Comparison of ENCODE assay signal across 1 cellular context in genomic region chr1:78145105-78145580, GRCh38.
TF ChIP-seq lines count a peak whose summit lies in the region.

No MANE protein-coding gene starts in this region.

TF ChIP-seq in GM23338, 12 proteins besides CTCF, POLR2A, EP300 and RAD21:
- TF ChIP-seq, protein P1, sequence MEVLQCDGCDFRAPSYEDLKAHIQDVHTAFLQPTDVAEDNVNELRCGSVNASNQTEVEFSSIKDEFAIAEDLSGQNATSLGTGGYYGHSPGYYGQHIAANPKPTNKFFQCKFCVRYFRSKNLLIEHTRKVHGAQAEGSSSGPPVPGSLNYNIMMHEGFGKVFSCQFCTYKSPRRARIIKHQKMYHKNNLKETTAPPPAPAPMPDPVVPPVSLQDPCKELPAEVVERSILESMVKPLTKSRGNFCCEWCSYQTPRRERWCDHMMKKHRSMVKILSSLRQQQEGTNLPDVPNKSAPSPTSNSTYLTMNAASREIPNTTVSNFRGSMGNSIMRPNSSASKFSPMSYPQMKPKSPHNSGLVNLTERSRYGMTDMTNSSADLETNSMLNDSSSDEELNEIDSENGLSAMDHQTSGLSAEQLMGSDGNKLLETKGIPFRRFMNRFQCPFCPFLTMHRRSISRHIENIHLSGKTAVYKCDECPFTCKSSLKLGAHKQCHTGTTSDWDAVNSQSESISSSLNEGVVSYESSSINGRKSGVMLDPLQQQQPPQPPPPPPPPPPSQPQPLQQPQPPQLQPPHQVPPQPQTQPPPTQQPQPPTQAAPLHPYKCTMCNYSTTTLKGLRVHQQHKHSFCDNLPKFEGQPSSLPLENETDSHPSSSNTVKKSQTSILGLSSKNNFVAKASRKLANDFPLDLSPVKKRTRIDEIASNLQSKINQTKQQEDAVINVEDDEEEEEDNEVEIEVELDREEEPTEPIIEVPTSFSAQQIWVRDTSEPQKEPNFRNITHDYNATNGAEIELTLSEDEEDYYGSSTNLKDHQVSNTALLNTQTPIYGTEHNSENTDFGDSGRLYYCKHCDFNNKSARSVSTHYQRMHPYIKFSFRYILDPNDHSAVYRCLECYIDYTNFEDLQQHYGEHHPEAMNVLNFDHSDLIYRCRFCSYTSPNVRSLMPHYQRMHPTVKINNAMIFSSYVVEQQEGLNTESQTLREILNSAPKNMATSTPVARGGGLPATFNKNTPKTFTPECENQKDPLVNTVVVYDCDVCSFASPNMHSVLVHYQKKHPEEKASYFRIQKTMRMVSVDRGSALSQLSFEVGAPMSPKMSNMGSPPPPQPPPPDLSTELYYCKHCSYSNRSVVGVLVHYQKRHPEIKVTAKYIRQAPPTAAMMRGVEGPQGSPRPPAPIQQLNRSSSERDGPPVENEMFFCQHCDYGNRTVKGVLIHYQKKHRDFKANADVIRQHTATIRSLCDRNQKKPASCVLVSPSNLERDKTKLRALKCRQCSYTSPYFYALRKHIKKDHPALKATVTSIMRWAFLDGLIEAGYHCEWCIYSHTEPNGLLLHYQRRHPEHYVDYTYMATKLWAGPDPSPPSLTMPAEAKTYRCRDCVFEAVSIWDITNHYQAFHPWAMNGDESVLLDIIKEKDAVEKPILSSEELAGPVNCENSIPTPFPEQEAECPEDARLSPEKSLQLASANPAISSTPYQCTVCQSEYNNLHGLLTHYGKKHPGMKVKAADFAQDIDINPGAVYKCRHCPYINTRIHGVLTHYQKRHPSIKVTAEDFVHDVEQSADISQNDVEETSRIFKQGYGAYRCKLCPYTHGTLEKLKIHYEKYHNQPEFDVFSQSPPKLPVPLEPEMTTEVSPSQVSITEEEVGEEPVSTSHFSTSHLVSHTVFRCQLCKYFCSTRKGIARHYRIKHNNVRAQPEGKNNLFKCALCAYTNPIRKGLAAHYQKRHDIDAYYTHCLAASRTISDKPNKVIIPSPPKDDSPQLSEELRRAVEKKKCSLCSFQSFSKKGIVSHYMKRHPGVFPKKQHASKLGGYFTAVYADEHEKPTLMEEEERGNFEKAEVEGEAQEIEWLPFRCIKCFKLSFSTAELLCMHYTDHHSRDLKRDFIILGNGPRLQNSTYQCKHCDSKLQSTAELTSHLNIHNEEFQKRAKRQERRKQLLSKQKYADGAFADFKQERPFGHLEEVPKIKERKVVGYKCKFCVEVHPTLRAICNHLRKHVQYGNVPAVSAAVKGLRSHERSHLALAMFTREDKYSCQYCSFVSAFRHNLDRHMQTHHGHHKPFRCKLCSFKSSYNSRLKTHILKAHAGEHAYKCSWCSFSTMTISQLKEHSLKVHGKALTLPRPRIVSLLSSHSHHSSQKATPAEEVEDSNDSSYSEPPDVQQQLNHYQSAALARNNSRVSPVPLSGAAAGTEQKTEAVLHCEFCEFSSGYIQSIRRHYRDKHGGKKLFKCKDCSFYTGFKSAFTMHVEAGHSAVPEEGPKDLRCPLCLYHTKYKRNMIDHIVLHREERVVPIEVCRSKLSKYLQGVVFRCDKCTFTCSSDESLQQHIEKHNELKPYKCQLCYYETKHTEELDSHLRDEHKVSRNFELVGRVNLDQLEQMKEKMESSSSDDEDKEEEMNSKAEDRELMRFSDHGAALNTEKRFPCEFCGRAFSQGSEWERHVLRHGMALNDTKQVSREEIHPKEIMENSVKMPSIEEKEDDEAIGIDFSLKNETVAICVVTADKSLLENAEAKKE (CRISPR knock-in tag; IDR thresholded peaks at IDR 0.05), result no peak
- TF ChIP-seq EZH2 (IDR thresholded peaks at IDR 0.05; ENCODE audit: low read depth, unreplicated experiment) (no peak), ZNF331 (CRISPR knock-in tag; IDR thresholded peaks at IDR 0.05; ENCODE audit: low read depth) (no peak), EZH2phosphoT487 (IDR thresholded peaks at IDR 0.05; ENCODE audit: unreplicated experiment) (no peak), NANOG (IDR thresholded peaks at IDR 0.05; ENCODE audit: borderline replicate concordance) (no peak), POLR2AphosphoS5 (IDR thresholded peaks at IDR 0.05; ENCODE audit: low read depth) (no peak), STAT1 (IDR thresholded peaks at IDR 0.05; ENCODE audit: unreplicated experiment) (no peak), ZNF114 (CRISPR knock-in tag; IDR thresholded peaks at IDR 0.05) (no peak)
- TF ChIP-seq, protein P2, sequence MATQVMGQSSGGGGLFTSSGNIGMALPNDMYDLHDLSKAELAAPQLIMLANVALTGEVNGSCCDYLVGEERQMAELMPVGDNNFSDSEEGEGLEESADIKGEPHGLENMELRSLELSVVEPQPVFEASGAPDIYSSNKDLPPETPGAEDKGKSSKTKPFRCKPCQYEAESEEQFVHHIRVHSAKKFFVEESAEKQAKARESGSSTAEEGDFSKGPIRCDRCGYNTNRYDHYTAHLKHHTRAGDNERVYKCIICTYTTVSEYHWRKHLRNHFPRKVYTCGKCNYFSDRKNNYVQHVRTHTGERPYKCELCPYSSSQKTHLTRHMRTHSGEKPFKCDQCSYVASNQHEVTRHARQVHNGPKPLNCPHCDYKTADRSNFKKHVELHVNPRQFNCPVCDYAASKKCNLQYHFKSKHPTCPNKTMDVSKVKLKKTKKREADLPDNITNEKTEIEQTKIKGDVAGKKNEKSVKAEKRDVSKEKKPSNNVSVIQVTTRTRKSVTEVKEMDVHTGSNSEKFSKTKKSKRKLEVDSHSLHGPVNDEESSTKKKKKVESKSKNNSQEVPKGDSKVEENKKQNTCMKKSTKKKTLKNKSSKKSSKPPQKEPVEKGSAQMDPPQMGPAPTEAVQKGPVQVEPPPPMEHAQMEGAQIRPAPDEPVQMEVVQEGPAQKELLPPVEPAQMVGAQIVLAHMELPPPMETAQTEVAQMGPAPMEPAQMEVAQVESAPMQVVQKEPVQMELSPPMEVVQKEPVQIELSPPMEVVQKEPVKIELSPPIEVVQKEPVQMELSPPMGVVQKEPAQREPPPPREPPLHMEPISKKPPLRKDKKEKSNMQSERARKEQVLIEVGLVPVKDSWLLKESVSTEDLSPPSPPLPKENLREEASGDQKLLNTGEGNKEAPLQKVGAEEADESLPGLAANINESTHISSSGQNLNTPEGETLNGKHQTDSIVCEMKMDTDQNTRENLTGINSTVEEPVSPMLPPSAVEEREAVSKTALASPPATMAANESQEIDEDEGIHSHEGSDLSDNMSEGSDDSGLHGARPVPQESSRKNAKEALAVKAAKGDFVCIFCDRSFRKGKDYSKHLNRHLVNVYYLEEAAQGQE (IDR thresholded peaks at IDR 0.05; ENCODE audit: unreplicated experiment), result no peak
